ENCODE assay signal across 8 cellular contexts in the genomic region with DNA sequence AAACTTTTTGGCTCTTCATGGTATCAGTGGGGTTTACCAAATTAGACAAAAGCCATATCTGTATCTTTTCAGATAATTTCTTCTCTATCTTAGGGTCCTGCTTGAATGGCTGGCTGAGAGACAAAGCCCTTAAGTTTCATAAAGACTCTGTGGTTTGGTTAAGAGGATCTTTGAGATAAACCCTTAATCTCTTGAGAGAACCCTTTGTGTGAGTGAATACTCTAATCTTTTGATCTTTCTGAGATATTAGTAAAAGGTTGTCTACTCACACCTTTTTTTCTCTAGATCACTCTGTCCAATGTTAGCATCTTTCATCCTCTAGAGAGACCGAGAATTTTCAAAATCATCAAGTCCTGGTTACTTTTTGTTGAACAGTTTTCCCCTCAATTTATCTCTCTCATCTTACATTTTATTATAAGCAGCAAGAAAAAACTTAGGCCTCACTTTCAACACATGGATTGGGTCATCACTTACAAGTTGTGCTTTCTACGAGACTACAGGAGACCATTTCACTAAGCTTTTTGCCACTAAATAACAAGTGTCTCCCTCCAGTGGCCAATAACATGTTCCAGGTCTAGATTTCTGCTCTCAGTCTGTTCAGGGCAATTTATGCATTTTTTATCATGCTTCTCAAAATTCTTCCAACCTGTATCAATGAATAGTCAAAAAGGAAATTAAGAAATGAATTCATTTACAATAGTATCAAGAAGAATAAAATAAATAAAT. TPM values are rescaled to one million over a fixed set of nuclear protein-coding genes. Genes with fewer than 3 reads are reported as not detected.
DNase-seq lines count a peak whose midpoint lies in the region; ATAC-seq, FAIRE-seq and TF ChIP-seq lines count a peak whose summit lies in the region.

No MANE protein-coding gene starts in this region.

- CTCF ChIA-PET in AG04449 (lab: Yijun Ruan, JAX): interaction anchor here (1.3 kb wide), 2 partner anchors 15 to 20 kb away, joined by 3 read pairs; no protein-coding TSS in a partner anchor

- TF ChIP-seq CTCF in AG04449 (IDR thresholded peaks at IDR 0.05; ENCODE audit: insufficient read depth, low read length, missing control alignments): peak; percentile 33

- FAIRE-seq in GM12892 (lab: Jason Lieb, UNC): peak; percentile 79

- TF ChIP-seq POLR2A in GM12892 (IDR thresholded peaks at IDR 0.05; ENCODE audit: low read depth, low read length): no peak

- ATAC-seq in HG02973 (IDR thresholded peaks at IDR 0.05; ENCODE audit: unreplicated experiment) (no peak), HG02852 (IDR thresholded peaks at IDR 0.05; ENCODE audit: unreplicated experiment) (no peak)

- POLR2A ChIA-PET in AG04449 (lab: Yijun Ruan, JAX): no interaction called here

- no peak overlapping the region for H3K4me3 ChIP-seq in AG04449 (ENCODE audit: low read depth, low read length)

- no peak for DNase-seq in AG04449 (ENCODE audit: low read depth, low spot score)
- DNase-seq in GM12892 (ENCODE audit: insufficient read length): no peak
- peak; percentile 61 for DNase-seq in OCI-M1 (lab: John Stamatoyannopoulos, UW)
- peak; percentile 19 for DNase-seq in fibroblast of peridontal ligament (ENCODE audit: extremely low read depth)
- no peak for DNase-seq in DMS79 treated with DMSO at 0.1 percent for 48 hours (lab: John Stamatoyannopoulos, UW)
- DNase-seq in middle frontal gyrus (ENCODE audit: extremely low spot score, low spot score): no peak

RNA-seq across cellular contexts. Expression of a gene that starts 28.4 kb away (rescaled TPM):
- polyA plus RNA-seq in GM12892 (2012; ENCODE audit: missing spikeins): 27.6 TPM

RNA-seq across cellular contexts. Expression of a gene that starts 33.8 kb away (rescaled TPM):
- polyA plus RNA-seq in GM12892 (2012; ENCODE audit: missing spikeins): 72.6 TPM

RNA-seq across cellular contexts. Expression of a gene that starts 50.7 kb away (rescaled TPM):
- polyA plus RNA-seq in GM12892 (2012; ENCODE audit: missing spikeins): 14.1 TPM

RNA-seq across cellular contexts. Expression of a gene that starts 50.8 kb away (rescaled TPM):
- 31.3 TPM for polyA plus RNA-seq in GM12892 (2012; ENCODE audit: missing spikeins)

Comparison
In these comparisons a context has a peak if more than half of its experiments do, and no peak if none do; other contexts are left out.
1. DNase-seq: peak in OCI-M1 (single experiment) and fibroblast of peridontal ligament (single experiment); none in AG04449 (single experiment), GM12892 (single experiment), DMS79 treated with DMSO at 0.1 percent for 48 hours (single experiment) and middle frontal gyrus (single experiment).